Comparison of ENCODE assay signal across 12 cellular contexts in the genomic region with DNA sequence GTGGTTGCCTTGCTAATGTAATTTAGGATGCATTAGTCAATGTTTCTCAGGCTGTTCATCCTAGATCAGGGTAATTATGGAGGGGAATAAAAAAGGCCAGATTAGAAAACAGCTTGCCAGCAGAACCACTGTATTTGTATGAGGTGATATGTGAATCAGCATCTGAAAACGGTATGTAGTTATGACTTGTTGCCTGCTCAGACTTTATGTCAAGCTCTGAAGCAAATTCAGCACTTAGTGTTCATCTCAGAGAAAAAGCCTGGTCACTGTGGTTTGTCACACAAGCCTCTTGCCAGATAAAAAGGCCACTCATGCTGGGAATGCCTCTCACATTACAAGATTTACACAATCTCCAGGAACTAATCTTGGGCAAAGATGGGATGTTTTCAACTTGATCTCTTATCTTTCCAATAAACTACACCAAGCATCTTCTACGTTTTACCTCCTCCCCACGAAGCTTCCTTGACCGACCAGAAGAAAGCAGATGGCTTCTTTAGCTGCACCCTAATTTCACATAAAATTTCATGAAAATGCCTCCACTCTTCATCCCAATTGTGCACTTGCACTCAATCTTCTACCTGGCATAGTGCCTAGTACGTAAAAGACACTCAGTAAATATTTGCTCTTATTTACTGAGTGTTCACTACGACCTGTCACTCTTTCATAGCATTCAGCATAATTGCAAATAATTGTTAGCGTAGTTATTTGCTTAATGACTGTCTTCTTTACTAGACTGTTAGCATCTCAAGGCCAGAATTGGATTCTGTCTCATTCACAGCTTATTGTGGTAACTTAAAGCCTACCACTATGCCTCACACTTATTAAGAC.
DNase-seq lines count a peak whose midpoint lies in the region; ATAC-seq, FAIRE-seq and TF ChIP-seq lines count a peak whose summit lies in the region.
"Had no signal": no experiment of that assay in that cellular context is flagged by ENCODE, and none has a peak within 500 bp of the region (broad histone marks: within the 10 kb centered on the region; RNA-seq: fewer than 3 reads in every experiment).

No MANE protein-coding gene starts in this region.

- H3K9me3 ChIP-seq in K562 (replicated peaks; ENCODE audit: control insufficient read depth, insufficient read depth, low read depth, low read length) (no peaks in the 10 kb centered on the region), psoas muscle (no peaks in the 10 kb centered on the region)
- H3K9me3 ChIP-seq: SJCRH30, suprapubic skin had no signal

- H2AFZ ChIP-seq in K562 (ENCODE audit: low read depth, low read length): no peak overlapping the region

- CTCF ChIA-PET in K562 (lab: Yijun Ruan, JAX; ENCODE audit: low intra/inter-chr PET ratio): no interaction called here
- CTCF ChIA-PET in activated naive CD4-positive, alpha-beta T cell treated with anti-CD3 and anti-CD28 coated beads for 36 hours (lab: Charles Lee): no interaction called here

- FAIRE-seq in K562 (lab: Jason Lieb, UNC): peak; percentile 77
- FAIRE-seq: A204.1 had no signal

- H3K4me2 ChIP-seq in K562 (ENCODE audit: insufficient read depth, low read length): no peak overlapping the region; the same call in 1 of the 2 replicates

- peaks cover 8% of the 10 kb centered on the region for H3K36me3 Mint-ChIP-seq in activated naive CD4-positive, alpha-beta T cell treated with anti-CD3 and anti-CD28 coated beads for 36 hours (ENCODE audit: low read depth)

- TF ChIP-seq EP300 in K562 (IDR thresholded peaks at IDR 0.05; ENCODE audit: low read length): no peak

- no peak for TF ChIP-seq POLR2A in K562 (conservative IDR thresholded peaks at IDR 0.05)

- H4K20me1 ChIP-seq in K562 (replicated peaks; ENCODE audit: control insufficient read depth, insufficient read depth, low read length): 0 out of 2 replicates have a peak, but pooled peaks cover 8% of the 10 kb centered on the region

- H3K4me3 ChIP-seq in K562: no peak overlapping the region
- no peak overlapping the region for H3K4me3 ChIP-seq in psoas muscle
- H3K4me3 ChIP-seq: SJCRH30, suprapubic skin had no signal

- intact Hi-C loops in K562 (cut with micrococcal nuclease): no loop called here
- intact Hi-C loops in psoas muscle (cut with DNase I): no loop called here
- intact Hi-C loops in activated naive CD4-positive, alpha-beta T cell treated with anti-CD3 and anti-CD28 coated beads for 36 hours (cut with micrococcal nuclease): no loop called here

- DNase-seq in DMS 273 (lab: John Stamatoyannopoulos, UW; ENCODE audit: unreplicated experiment): peak; percentile 3
- DNase-seq in DMS 273 treated with DMSO at 0.1 percent for 48 hours (lab: John Stamatoyannopoulos, UW): no peak
- peak; percentile 82 for DNase-seq in NCI-H2029 treated with DMSO at 0.1 percent for 48 hours (lab: John Stamatoyannopoulos, UW)
- DNase-seq in K562 (ENCODE audit: extremely low read depth in 1 of 4, low spot score in 3 of 4): peak in 2 of 4 experiments; percentile 16 to 47
- no peak for DNase-seq in psoas muscle
- DNase-seq in activated naive CD4-positive, alpha-beta T cell treated with anti-CD3 and anti-CD28 coated beads for 36 hours: no peak
- no peak for DNase-seq in islet precursor cell
- DNase-seq: effector CD4-positive, alpha-beta T cell had no signal

- no peaks in the 10 kb centered on the region for H3K27me3 Mint-ChIP-seq in activated naive CD4-positive, alpha-beta T cell treated with anti-CD3 and anti-CD28 coated beads for 36 hours (ENCODE audit: low read depth)

- BruUV-seq in K562 (replicated peaks; lab: Mats Ljungman, UMichigan): no TSS peak

- WGBS in K562 (ENCODE audit: insufficient coverage, low coverage, missing lambda C conversion rate): 21% methylated on average over 7 of the region's 7 CpGs
- WGBS in psoas muscle, 3 donors: 47 to 74% (median 48%) methylated on average over 7 of the region's 7 CpGs

- H3K27me3 ChIP-seq in K562 (ENCODE audit: control insufficient read depth in 2 of 2, insufficient read depth in 2 of 2, low read length in 2 of 2) (no peaks in the 10 kb centered on the region), psoas muscle (ENCODE audit: insufficient read depth in 3 of 3, low read length in 2 of 3) (no peaks in the 10 kb centered on the region)
- H3K27me3 ChIP-seq: SJCRH30, suprapubic skin had no signal

- no peaks in the 10 kb centered on the region for H3K9me1 ChIP-seq in K562 (ENCODE audit: control insufficient read depth, insufficient read depth, low read length)

- H3K9me3 Mint-ChIP-seq in activated naive CD4-positive, alpha-beta T cell treated with anti-CD3 and anti-CD28 coated beads for 36 hours: no peaks in the 10 kb centered on the region

- POLR2A ChIA-PET in K562 (lab: Yijun Ruan, JAX): interaction anchor here (1.5 kb wide), 1 partner anchor 11 kb away, joined by 4 read pairs; no protein-coding TSS in a partner anchor

- H3K27ac ChIP-seq in K562 (ENCODE audit: extremely low read depth, low read depth, low read length) (peak overlapping the region; percentile 32; the same call in 1 of the 3 replicates), psoas muscle (peak overlapping the region; percentile 70)
- H3K27ac ChIP-seq: SJCRH30, suprapubic skin had no signal

- no peak overlapping the region for H3K27ac Mint-ChIP-seq in activated naive CD4-positive, alpha-beta T cell treated with anti-CD3 and anti-CD28 coated beads for 36 hours

- TF ChIP-seq CTCF in K562 (IDR thresholded peaks at IDR 0.05 in 2 of 3, conservative IDR thresholded peaks at IDR 0.05 in 1 of 3; ENCODE audit: insufficient read depth in 2 of 3, low read depth in 1 of 3, low read length in 3 of 3) (no peak), psoas muscle (IDR thresholded peaks at IDR 0.05) (no peak)

- ATAC-seq in K562 (peak; percentile 74), psoas muscle (peak; percentile 68 to 86 (median 81)), GM21737 (IDR thresholded peaks at IDR 0.05; ENCODE audit: unreplicated experiment) (no peak)

- in situ Hi-C loops in K562 (cut with MboI): no loop called here

- H3K4me3 Mint-ChIP-seq in activated naive CD4-positive, alpha-beta T cell treated with anti-CD3 and anti-CD28 coated beads for 36 hours: no peak overlapping the region

- no peaks in the 10 kb centered on the region for H3K79me2 ChIP-seq in K562 (ENCODE audit: control insufficient read depth, insufficient read depth, low read length)

- no peak overlapping the region for H3K9ac ChIP-seq in K562 (ENCODE audit: insufficient read depth in 1 of 2, low read depth in 2 of 2, low read length in 2 of 2)

- H3K36me3 ChIP-seq in K562 (ENCODE audit: control insufficient read depth, insufficient read depth, low read length) (no peaks in the 10 kb centered on the region; the same call in 2 of the 3 replicates), psoas muscle (ENCODE audit: insufficient read depth in 1 of 2, low read depth in 1 of 2) (no peaks in the 10 kb centered on the region)
- H3K36me3 ChIP-seq: SJCRH30, suprapubic skin had no signal

- peaks cover 6% of the 10 kb centered on the region for H3K4me1 Mint-ChIP-seq in activated naive CD4-positive, alpha-beta T cell treated with anti-CD3 and anti-CD28 coated beads for 36 hours (ENCODE audit: low read depth)

- TF ChIP-seq RAD21 in K562 (CRISPR knock-in tag; conservative IDR thresholded peaks at IDR 0.05 in 1 of 2, IDR thresholded peaks at IDR 0.05 in 1 of 2): no peak

- H3K4me1 ChIP-seq in K562 (replicated peaks in 1 of 2; ENCODE audit: control insufficient read depth in 2 of 2, insufficient read depth in 2 of 2, low read length in 2 of 2) (peaks cover 0 to 16% of the 10 kb centered on the region in 2 experiments; a peak in 3 of 5 replicates), psoas muscle (peaks cover 18% of the 10 kb centered on the region)
- H3K4me1 ChIP-seq: suprapubic skin had no signal

TF ChIP-seq in K562, 482 proteins besides CTCF, POLR2A, EP300 and RAD21 (continues in another document):
- TF ChIP-seq TEAD4 (IDR thresholded peaks at IDR 0.05; ENCODE audit: low read length) (peak; percentile 39; the same call in 1 of the 2 replicates), TEAD4 (CRISPR knock-in tag; IDR thresholded peaks at IDR 0.05; ENCODE audit: borderline replicate concordance) (no peak), ZNF436 (CRISPR knock-in tag; IDR thresholded peaks at IDR 0.05) (no peak), HEY1 (CRISPR knock-in tag; IDR thresholded peaks at IDR 0.05; ENCODE audit: borderline replicate concordance) (no peak)
- TF ChIP-seq, protein P1, sequence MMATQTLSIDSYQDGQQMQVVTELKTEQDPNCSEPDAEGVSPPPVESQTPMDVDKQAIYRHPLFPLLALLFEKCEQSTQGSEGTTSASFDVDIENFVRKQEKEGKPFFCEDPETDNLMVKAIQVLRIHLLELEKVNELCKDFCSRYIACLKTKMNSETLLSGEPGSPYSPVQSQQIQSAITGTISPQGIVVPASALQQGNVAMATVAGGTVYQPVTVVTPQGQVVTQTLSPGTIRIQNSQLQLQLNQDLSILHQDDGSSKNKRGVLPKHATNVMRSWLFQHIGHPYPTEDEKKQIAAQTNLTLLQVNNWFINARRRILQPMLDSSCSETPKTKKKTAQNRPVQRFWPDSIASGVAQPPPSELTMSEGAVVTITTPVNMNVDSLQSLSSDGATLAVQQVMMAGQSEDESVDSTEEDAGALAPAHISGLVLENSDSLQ (IDR thresholded peaks at IDR 0.05): peak; percentile 17; the same call in 1 of the 2 replicates
- TF ChIP-seq, protein P2, sequence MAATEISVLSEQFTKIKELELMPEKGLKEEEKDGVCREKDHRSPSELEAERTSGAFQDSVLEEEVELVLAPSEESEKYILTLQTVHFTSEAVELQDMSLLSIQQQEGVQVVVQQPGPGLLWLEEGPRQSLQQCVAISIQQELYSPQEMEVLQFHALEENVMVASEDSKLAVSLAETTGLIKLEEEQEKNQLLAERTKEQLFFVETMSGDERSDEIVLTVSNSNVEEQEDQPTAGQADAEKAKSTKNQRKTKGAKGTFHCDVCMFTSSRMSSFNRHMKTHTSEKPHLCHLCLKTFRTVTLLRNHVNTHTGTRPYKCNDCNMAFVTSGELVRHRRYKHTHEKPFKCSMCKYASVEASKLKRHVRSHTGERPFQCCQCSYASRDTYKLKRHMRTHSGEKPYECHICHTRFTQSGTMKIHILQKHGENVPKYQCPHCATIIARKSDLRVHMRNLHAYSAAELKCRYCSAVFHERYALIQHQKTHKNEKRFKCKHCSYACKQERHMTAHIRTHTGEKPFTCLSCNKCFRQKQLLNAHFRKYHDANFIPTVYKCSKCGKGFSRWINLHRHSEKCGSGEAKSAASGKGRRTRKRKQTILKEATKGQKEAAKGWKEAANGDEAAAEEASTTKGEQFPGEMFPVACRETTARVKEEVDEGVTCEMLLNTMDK (IDR thresholded peaks at IDR 0.05; ENCODE audit: borderline replicate concordance, insufficient read depth, low read depth, low read length, poor library complexity, severe bottlenecking): no peak
- TF ChIP-seq, protein P3, sequence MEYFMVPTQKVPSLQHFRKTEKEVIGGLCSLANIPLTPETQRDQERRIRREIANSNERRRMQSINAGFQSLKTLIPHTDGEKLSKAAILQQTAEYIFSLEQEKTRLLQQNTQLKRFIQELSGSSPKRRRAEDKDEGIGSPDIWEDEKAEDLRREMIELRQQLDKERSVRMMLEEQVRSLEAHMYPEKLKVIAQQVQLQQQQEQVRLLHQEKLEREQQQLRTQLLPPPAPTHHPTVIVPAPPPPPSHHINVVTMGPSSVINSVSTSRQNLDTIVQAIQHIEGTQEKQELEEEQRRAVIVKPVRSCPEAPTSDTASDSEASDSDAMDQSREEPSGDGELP (CRISPR knock-in tag; IDR thresholded peaks at IDR 0.05; ENCODE audit: borderline replicate concordance): no peak

Comparison
In these comparisons a context has a peak if more than half of its experiments do, and no peak if none do; other contexts are left out.
1. DNase-seq: peak in DMS 273 (single experiment) and NCI-H2029 treated with DMSO at 0.1 percent for 48 hours (single experiment); none in DMS 273 treated with DMSO at 0.1 percent for 48 hours (single experiment), psoas muscle (0 of 2), activated naive CD4-positive, alpha-beta T cell treated with anti-CD3 and anti-CD28 coated beads for 36 hours (single experiment) and islet precursor cell (single experiment).